ENCODE assay signal across 1 cellular context in the genomic region with DNA sequence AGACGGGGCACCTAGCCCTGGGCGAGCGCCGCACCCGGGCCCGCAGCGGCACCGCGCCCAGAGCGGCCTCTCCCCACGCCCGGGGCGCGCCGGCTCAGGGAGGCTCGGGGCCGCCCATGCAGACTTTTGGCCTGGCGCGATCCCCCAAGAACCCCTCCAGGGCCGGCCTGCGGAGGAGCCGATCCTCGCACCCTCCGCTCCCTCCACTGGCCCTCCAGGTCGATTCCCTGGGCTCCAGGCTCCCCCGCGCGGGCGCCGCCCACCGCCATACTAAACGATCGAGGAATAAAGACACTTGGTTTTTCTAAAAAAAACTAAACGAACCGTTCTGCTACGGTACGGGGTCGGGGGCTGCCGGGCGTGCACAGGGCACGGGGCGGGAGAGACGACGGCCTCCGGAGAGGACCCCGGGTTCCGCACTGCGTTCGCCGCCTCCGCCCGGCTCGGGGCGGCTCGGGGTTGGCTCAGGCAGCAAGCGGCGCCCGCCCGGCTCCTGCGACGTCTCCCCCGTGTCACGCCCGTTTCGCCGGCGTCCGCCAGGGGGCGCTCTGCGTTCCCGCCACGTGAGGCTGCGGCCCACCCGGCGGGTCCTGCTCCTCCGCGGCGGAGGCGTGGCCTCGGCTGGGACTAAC.
A peak's percentile ranks its signal among the peaks of the same experiment; 100 is the strongest.
TF ChIP-seq lines count a peak whose summit lies in the region.

No MANE protein-coding gene starts in this region.

TF ChIP-seq in K562, 482 proteins besides CTCF, POLR2A, EP300 and RAD21 (continued from another document and continues in another):
- TF ChIP-seq, protein P1, sequence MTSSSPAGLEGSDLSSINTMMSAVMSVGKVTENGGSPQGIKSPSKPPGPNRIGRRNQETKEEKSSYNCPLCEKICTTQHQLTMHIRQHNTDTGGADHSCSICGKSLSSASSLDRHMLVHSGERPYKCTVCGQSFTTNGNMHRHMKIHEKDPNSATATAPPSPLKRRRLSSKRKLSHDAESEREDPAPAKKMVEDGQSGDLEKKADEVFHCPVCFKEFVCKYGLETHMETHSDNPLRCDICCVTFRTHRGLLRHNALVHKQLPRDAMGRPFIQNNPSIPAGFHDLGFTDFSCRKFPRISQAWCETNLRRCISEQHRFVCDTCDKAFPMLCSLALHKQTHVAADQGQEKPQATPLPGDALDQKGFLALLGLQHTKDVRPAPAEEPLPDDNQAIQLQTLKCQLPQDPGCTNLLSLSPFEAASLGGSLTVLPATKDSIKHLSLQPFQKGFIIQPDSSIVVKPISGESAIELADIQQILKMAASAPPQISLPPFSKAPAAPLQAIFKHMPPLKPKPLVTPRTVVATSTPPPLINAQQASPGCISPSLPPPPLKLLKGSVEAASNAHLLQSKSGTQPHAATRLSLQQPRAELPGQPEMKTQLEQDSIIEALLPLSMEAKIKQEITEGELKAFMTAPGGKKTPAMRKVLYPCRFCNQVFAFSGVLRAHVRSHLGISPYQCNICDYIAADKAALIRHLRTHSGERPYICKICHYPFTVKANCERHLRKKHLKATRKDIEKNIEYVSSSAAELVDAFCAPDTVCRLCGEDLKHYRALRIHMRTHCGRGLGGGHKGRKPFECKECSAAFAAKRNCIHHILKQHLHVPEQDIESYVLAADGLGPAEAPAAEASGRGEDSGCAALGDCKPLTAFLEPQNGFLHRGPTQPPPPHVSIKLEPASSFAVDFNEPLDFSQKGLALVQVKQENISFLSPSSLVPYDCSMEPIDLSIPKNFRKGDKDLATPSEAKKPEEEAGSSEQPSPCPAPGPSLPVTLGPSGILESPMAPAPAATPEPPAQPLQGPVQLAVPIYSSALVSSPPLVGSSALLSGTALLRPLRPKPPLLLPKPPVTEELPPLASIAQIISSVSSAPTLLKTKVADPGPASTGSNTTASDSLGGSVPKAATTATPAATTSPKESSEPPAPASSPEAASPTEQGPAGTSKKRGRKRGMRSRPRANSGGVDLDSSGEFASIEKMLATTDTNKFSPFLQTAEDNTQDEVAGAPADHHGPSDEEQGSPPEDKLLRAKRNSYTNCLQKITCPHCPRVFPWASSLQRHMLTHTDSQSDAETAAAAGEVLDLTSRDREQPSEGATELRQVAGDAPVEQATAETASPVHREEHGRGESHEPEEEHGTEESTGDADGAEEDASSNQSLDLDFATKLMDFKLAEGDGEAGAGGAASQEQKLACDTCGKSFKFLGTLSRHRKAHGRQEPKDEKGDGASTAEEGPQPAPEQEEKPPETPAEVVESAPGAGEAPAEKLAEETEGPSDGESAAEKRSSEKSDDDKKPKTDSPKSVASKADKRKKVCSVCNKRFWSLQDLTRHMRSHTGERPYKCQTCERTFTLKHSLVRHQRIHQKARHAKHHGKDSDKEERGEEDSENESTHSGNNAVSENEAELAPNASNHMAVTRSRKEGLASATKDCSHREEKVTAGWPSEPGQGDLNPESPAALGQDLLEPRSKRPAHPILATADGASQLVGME (CRISPR knock-in tag; IDR thresholded peaks at IDR 0.05): 0 out of 2 replicates have a peak, but pooled peaks have one; percentile 11
- TF ChIP-seq ZNF76 (CRISPR knock-in tag; IDR thresholded peaks at IDR 0.05; ENCODE audit: borderline replicate concordance) (no peak), USF2 (CRISPR knock-in tag; IDR thresholded peaks at IDR 0.05) (peak; percentile 85), HDAC8 (tag; IDR thresholded peaks at IDR 0.05) (0 out of 2 replicates have a peak, but pooled peaks have one; percentile 50), BRD9 (IDR thresholded peaks at IDR 0.05; ENCODE audit: low read depth, partially characterized antibody) (peak; percentile 56), ZNF143 (CRISPR knock-in tag; IDR thresholded peaks at IDR 0.05) (0 out of 2 replicates have a peak, but pooled peaks have one; percentile 43), NR2C2 (CRISPR knock-in tag; IDR thresholded peaks at IDR 0.05) (no peak; the same call in 1 of the 2 replicates), NR2C2 (tag; IDR thresholded peaks at IDR 0.05) (0 out of 2 replicates have a peak, but pooled peaks have one; percentile 35), SREBF1 (IDR thresholded peaks at IDR 0.05; ENCODE audit: borderline replicate concordance, low read depth, low read length) (0 out of 2 replicates have a peak, but pooled peaks have one; percentile 39), ZNF444 (CRISPR knock-in tag; IDR thresholded peaks at IDR 0.05) (no peak), FUS (optimal IDR thresholded peaks at IDR 0.05; ENCODE audit: low read depth, low read length) (no peak), KDM2B (CRISPR knock-in tag; IDR thresholded peaks at IDR 0.05) (0 out of 2 replicates have a peak, but pooled peaks have one; percentile 6), ZSCAN32 (CRISPR knock-in tag; IDR thresholded peaks at IDR 0.05) (no peak), ZNF609 (CRISPR knock-in tag; IDR thresholded peaks at IDR 0.05; ENCODE audit: borderline replicate concordance) (0 out of 2 replicates have a peak, but pooled peaks have one; percentile 22), ZFP30 (CRISPR knock-in tag; IDR thresholded peaks at IDR 0.05; ENCODE audit: borderline replicate concordance) (no peak), SP1 (CRISPR knock-in tag; IDR thresholded peaks at IDR 0.05) (peak; percentile 70; the same call in 1 of the 2 replicates), SAFB (IDR thresholded peaks at IDR 0.05; ENCODE audit: borderline replicate concordance, low read depth, low read length) (peak; percentile 92), ATF1 (CRISPR knock-in tag; IDR thresholded peaks at IDR 0.05) (peak; percentile 58; the same call in 1 of the 2 replicates), ATF1 (tag; IDR thresholded peaks at IDR 0.05) (peak; percentile 73), SOX6 (IDR thresholded peaks at IDR 0.05) (0 out of 2 replicates have a peak, but pooled peaks have one; percentile 49), CCNT2 (IDR thresholded peaks at IDR 0.05; ENCODE audit: borderline replicate concordance, extremely low read depth, insufficient read length, low read depth, low read length) (peak; percentile 94), HDAC2 (IDR thresholded peaks at IDR 0.05) (no peak), TSC22D4 (tag; IDR thresholded peaks at IDR 0.05) (no peak), MYC (IDR thresholded peaks at IDR 0.05; ENCODE audit: low read depth, low read length) (peak; percentile 95), MYC (CRISPR knock-in tag; IDR thresholded peaks at IDR 0.05; ENCODE audit: borderline replicate concordance, low read depth) (no peak), EGR1 (conservative IDR thresholded peaks at IDR 0.05) (peak; percentile 76), SNRNP70 (optimal IDR thresholded peaks at IDR 0.05; ENCODE audit: low read depth, low read length) (no peak), PHF8 (IDR thresholded peaks at IDR 0.05; ENCODE audit: borderline replicate concordance, low read length) (peak; percentile 68; the same call in 1 of the 2 replicates), CREM (IDR thresholded peaks at IDR 0.05; ENCODE audit: low read depth) (peak; percentile 93), FOSL1 (tag; conservative IDR thresholded peaks at IDR 0.05) (peak; percentile 31; the same call in 1 of the 2 replicates), SMC3 (conservative IDR thresholded peaks at IDR 0.05; ENCODE audit: insufficient read depth, low read depth, low read length) (peak; percentile 61; the same call in 1 of the 2 replicates), CBX3 (IDR thresholded peaks at IDR 0.05; ENCODE audit: borderline replicate concordance in 1 of 2, low read length in 2 of 2) (peak in 1 of 2 experiments; percentile 79; a peak in 1 of 3 replicates), IRF2 (CRISPR knock-in tag; IDR thresholded peaks at IDR 0.05) (no peak), EP400 (IDR thresholded peaks at IDR 0.05) (peak; percentile 61), ASH1L (IDR thresholded peaks at IDR 0.05; ENCODE audit: borderline replicate concordance, low read depth, partially characterized antibody) (no peak)
- TF ChIP-seq, protein P2, sequence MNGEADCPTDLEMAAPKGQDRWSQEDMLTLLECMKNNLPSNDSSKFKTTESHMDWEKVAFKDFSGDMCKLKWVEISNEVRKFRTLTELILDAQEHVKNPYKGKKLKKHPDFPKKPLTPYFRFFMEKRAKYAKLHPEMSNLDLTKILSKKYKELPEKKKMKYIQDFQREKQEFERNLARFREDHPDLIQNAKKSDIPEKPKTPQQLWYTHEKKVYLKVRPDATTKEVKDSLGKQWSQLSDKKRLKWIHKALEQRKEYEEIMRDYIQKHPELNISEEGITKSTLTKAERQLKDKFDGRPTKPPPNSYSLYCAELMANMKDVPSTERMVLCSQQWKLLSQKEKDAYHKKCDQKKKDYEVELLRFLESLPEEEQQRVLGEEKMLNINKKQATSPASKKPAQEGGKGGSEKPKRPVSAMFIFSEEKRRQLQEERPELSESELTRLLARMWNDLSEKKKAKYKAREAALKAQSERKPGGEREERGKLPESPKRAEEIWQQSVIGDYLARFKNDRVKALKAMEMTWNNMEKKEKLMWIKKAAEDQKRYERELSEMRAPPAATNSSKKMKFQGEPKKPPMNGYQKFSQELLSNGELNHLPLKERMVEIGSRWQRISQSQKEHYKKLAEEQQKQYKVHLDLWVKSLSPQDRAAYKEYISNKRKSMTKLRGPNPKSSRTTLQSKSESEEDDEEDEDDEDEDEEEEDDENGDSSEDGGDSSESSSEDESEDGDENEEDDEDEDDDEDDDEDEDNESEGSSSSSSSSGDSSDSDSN (IDR thresholded peaks at IDR 0.05; ENCODE audit: borderline replicate concordance in 1 of 2, low read depth in 2 of 2, low read length in 2 of 2): peak; percentile 79 to 95; a peak in 3 of 4 replicates
- TF ChIP-seq, protein P3, sequence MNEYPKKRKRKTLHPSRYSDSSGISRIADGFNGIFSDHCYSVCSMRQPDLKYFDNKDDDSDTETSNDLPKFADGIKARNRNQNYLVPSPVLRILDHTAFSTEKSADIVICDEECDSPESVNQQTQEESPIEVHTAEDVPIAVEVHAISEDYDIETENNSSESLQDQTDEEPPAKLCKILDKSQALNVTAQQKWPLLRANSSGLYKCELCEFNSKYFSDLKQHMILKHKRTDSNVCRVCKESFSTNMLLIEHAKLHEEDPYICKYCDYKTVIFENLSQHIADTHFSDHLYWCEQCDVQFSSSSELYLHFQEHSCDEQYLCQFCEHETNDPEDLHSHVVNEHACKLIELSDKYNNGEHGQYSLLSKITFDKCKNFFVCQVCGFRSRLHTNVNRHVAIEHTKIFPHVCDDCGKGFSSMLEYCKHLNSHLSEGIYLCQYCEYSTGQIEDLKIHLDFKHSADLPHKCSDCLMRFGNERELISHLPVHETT (CRISPR knock-in tag; conservative IDR thresholded peaks at IDR 0.05 in 1 of 2, IDR thresholded peaks at IDR 0.05 in 1 of 2): peak in 1 of 2 experiments; percentile 72; a peak in 1 of 4 replicates
